ENCODE assay signal across 14 cellular contexts in the genomic region with DNA sequence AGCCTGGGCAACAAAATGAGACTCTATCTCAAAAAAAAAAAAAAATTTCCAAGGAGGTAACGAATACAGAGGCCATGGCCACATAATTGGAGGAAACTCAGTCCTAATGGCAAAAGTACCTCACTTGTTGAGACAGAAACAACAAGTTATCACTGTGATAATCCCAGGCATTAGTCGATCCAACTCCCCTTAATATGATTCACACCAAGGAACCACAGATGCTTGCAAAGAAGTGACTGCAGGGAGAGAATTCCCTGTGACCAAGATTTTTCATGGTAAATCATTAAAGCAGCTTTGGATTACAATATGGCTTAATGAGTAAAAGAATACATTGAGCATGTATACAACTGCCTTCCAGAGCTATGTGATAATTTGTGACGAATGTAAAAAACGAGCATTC.
A peak's percentile ranks its signal among the peaks of the same experiment; 100 is the strongest.
DNase-seq lines count a peak whose midpoint lies in the region; FAIRE-seq and TF ChIP-seq lines count a peak whose summit lies in the region.
"Had no signal": no experiment of that assay in that cellular context is flagged by ENCODE, and none has a peak within 500 bp of the region (broad histone marks: within the 10 kb centered on the region; RNA-seq: fewer than 3 reads in every experiment).

No MANE protein-coding gene starts in this region.

- peak; percentile 8 for FAIRE-seq in GM19239 (lab: Jason Lieb, UNC)
- FAIRE-seq: A549, H54 had no signal

- no peak for DNase-seq in GM19239 (ENCODE audit: insufficient read length, low spot score)
- DNase-seq in amniotic epithelial cell (ENCODE audit: low read depth), result peak; percentile 83
- DNase-seq in kidney tubule cell (ENCODE audit: low spot score), result peak; percentile 76
- peak; percentile 77 for DNase-seq in renal cortical epithelial cell (ENCODE audit: low read depth)
- DNase-seq in GM19238 (ENCODE audit: insufficient read length, low spot score), result no peak
- no peak for DNase-seq in SHP77 (lab: John Stamatoyannopoulos, UW)
- no peak for DNase-seq in NCI-H748 (lab: John Stamatoyannopoulos, UW; ENCODE audit: unreplicated experiment)
- DNase-seq in RWPE1 (ENCODE audit: low spot score), result no peak
- DNase-seq: CD8-positive, alpha-beta T cell; COR-L47; DMS53; GM23248 had no signal

- CTCF ChIA-PET in RWPE1 (lab: Yijun Ruan, JAX), result no interaction called here

- H3K27ac ChIP-seq in RWPE1, result no peak overlapping the region
- H3K27ac ChIP-seq: A549, GM23248 had no signal

- POLR2A ChIA-PET in RWPE1 (lab: Yijun Ruan, JAX; ENCODE audit: low non-redundant PET), result no interaction called here

- no peak for TF ChIP-seq CTCF in RWPE1 (conservative IDR thresholded peaks at IDR 0.05; ENCODE audit: low read depth)

Comparison
In these comparisons a context has a peak if more than half of its experiments do, and no peak if none do; other contexts are left out.
1. DNase-seq: peak in amniotic epithelial cell (single experiment), kidney tubule cell (single experiment) and renal cortical epithelial cell (single experiment); none in GM19239 (single experiment), GM19238 (single experiment), SHP77 (0 of 2), NCI-H748 (single experiment) and RWPE1 (single experiment).